In the genomic region with DNA sequence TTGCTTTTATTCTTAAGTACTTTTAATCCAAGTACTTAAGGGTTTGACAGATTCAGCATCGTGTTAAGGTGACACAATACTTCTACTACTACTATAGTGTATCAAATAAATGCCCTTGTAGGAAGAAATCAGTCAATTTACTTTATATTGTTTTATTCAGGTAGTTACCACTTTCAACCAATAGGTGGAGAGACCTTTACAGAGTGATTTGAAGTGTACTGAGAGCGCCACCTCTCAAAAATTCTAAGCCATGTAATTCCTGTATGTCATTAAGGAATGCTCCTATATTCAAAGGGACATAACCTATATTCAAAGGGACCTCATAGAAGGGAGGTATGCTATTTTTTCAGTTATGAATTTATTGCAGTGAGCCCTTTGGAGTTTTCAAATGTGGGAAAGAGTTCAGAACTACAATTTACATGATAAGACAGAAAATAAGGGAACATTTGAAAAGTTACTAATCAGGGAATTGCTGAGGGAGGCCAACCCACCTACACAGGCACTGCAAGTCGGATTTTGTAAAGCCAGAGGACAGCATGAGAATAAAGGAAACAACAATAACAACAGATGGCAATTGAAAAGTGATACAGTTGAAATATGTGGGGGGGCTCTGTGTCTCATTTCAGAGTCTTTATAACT, we compare ENCODE assay signal across 8 cellular contexts.
DNase-seq lines count a peak whose midpoint lies in the region; ATAC-seq and TF ChIP-seq lines count a peak whose summit lies in the region.

No MANE protein-coding gene starts in this region.

- no peak overlapping the region for H3K4me3 Mint-ChIP-seq in T-cell

- H3K27ac Mint-ChIP-seq in T-cell: no peak overlapping the region

- H3K27me3 Mint-ChIP-seq in T-cell: no peaks in the 10 kb centered on the region

- H3K9ac ChIP-seq in OCI-LY3 (ENCODE audit: low read length): no peak overlapping the region

- H4K20me1 ChIP-seq in OCI-LY3 (ENCODE audit: insufficient read depth, low read length): no peaks in the 10 kb centered on the region

- no peak overlapping the region for H3K27ac ChIP-seq in OCI-LY3 (ENCODE audit: low read length)
- H3K27ac ChIP-seq in vagina: no peak overlapping the region

- H3K36me3 Mint-ChIP-seq in T-cell: no peaks in the 10 kb centered on the region

- ATAC-seq in GM19467 (IDR thresholded peaks at IDR 0.05; ENCODE audit: unreplicated experiment): peak; percentile 91
- peak; percentile 93 for ATAC-seq in HG03442 (IDR thresholded peaks at IDR 0.05; ENCODE audit: unreplicated experiment)
- ATAC-seq in T-cell (replicated peaks in 1 of 4): no peak

- H3K4me1 Mint-ChIP-seq in T-cell: no peaks in the 10 kb centered on the region

- intact Hi-C loops in vagina (cut with DNase I): no loop called here

- TF ChIP-seq POLR2A in vagina (IDR thresholded peaks at IDR 0.05): no peak

- H3K36me3 ChIP-seq in OCI-LY3 (replicated peaks; ENCODE audit: low read depth, low read length) (no peaks in the 10 kb centered on the region), vagina (no peaks in the 10 kb centered on the region)

- no peaks in the 10 kb centered on the region for H3K79me2 ChIP-seq in OCI-LY3 (ENCODE audit: low read length)

- CTCF ChIA-PET in T-cell (lab: Charles Lee): no interaction called here

- POLR2A ChIA-PET in T-cell (lab: Charles Lee): no interaction called here

- no peak overlapping the region for H3K4me2 ChIP-seq in OCI-LY3 (ENCODE audit: low read length)

- H3K9me3 ChIP-seq in OCI-LY3 (ENCODE audit: insufficient read depth, low read length) (no peaks in the 10 kb centered on the region), vagina (no peaks in the 10 kb centered on the region)

- H3K4me1 ChIP-seq in OCI-LY3 (ENCODE audit: low read length): no peaks in the 10 kb centered on the region
- no peaks in the 10 kb centered on the region for H3K4me1 ChIP-seq in vagina

- no peaks in the 10 kb centered on the region for H3K27me3 ChIP-seq in OCI-LY3 (ENCODE audit: low read depth, low read length)
- H3K27me3 ChIP-seq in vagina: no peaks in the 10 kb centered on the region

- H3K4me3 ChIP-seq in OCI-LY3 (ENCODE audit: low read length) (no peak overlapping the region), vagina (no peak overlapping the region)

- no peak overlapping the region for H2AFZ ChIP-seq in OCI-LY3 (ENCODE audit: low read depth, low read length)

- DNase-seq in DMS114 treated with DMSO at 0.1 percent for 48 hours (lab: John Stamatoyannopoulos, UW; ENCODE audit: unreplicated experiment) (peak; percentile 1), fibroblast of the conjunctiva (ENCODE audit: low read depth) (peak; percentile 20), T-cell (no peak), middle frontal gyrus (ENCODE audit: extremely low spot score, low spot score) (no peak), vagina (ENCODE audit: extremely low spot score in 2 of 2) (no peak)

- no peaks in the 10 kb centered on the region for H3K9me3 Mint-ChIP-seq in T-cell

- TF ChIP-seq CTCF in OCI-LY3 (IDR thresholded peaks at IDR 0.05; ENCODE audit: low read depth, low read length) (peak; percentile 84), vagina (IDR thresholded peaks at IDR 0.05) (no peak)

Comparison
In these comparisons a context has a peak if more than half of its experiments do, and no peak if none do; other contexts are left out.
1. DNase-seq: peak in DMS114 treated with DMSO at 0.1 percent for 48 hours (single experiment) and fibroblast of the conjunctiva (single experiment); none in T-cell (0 of 34), middle frontal gyrus (single experiment) and vagina (0 of 2).
2. ATAC-seq: peak in GM19467 (single experiment) and HG03442 (single experiment); none in T-cell (0 of 4).